In genomic region chr2:233381013-233381995, GRCh38 we compare ENCODE assay signal across 17 cellular contexts. TPM values are rescaled to one million over a fixed set of nuclear protein-coding genes. Genes with fewer than 3 reads are reported as not detected.
A peak's percentile ranks its signal among the peaks of the same experiment; 100 is the strongest.
DNase-seq lines count a peak whose midpoint lies in the region; ATAC-seq and TF ChIP-seq lines count a peak whose summit lies in the region.
"Had no signal": no experiment of that assay in that cellular context is flagged by ENCODE, and none has a peak within 500 bp of the region (broad histone marks: within the 10 kb centered on the region; RNA-seq: fewer than 3 reads in every experiment).

No MANE protein-coding gene starts in this region.

- POLR2A ChIA-PET in MCF 10A (lab: Yijun Ruan, JAX), result interaction anchor here (1.0 kb wide), 1 partner anchor 8 kb away, joined by 3 read pairs; no protein-coding TSS in a partner anchor

- no peaks in the 10 kb centered on the region for H3K9me3 ChIP-seq in breast epithelium
- no peaks in the 10 kb centered on the region for H3K9me3 ChIP-seq in T-helper 17 cell (ENCODE audit: control insufficient read depth, low read length, poor library complexity, severe bottlenecking)
- H3K9me3 ChIP-seq: thyroid gland had no signal

- no peak for TF ChIP-seq POLR2A in breast epithelium (IDR thresholded peaks at IDR 0.05)

- BruUV-seq in MCF 10A (replicated peaks; lab: Mats Ljungman, UMichigan), result no TSS peak

- no peak for TF ChIP-seq CTCF in MCF 10A (IDR thresholded peaks at IDR 0.05; ENCODE audit: unreplicated experiment)
- no peak for TF ChIP-seq CTCF in breast epithelium (IDR thresholded peaks at IDR 0.05)
- TF ChIP-seq CTCF in foreskin fibroblast (IDR thresholded peaks at IDR 0.05; ENCODE audit: low read depth, low read length), result no peak

- H3K36me3 Mint-ChIP-seq in MCF 10A (ENCODE audit: insufficient read depth, unreplicated experiment) (peaks cover 19% of the 10 kb centered on the region), T-helper 17 cell (ENCODE audit: low read depth) (peaks cover 9% of the 10 kb centered on the region)

- H3K4me1 Mint-ChIP-seq in MCF 10A (ENCODE audit: insufficient read depth, unreplicated experiment), result peaks cover 31% of the 10 kb centered on the region
- peaks cover 57% of the 10 kb centered on the region for H3K4me1 Mint-ChIP-seq in T-helper 17 cell
- H3K4me1 Mint-ChIP-seq in stimulated activated naive CD8-positive, alpha-beta T cell treated with anti-CD3 and anti-CD28 coated beads, Interleukin-15, amount 100 ng/mL, for 72 hours, result peaks cover 83% of the 10 kb centered on the region

- H3K27me3 Mint-ChIP-seq in MCF 10A (ENCODE audit: insufficient read depth, unreplicated experiment), result no peaks in the 10 kb centered on the region
- no peaks in the 10 kb centered on the region for H3K27me3 Mint-ChIP-seq in T-helper 17 cell
- H3K27me3 Mint-ChIP-seq in stimulated activated naive CD8-positive, alpha-beta T cell treated with anti-CD3 and anti-CD28 coated beads, Interleukin-15, amount 100 ng/mL, for 72 hours, result no peaks in the 10 kb centered on the region

- no peaks in the 10 kb centered on the region for H3K4me1 ChIP-seq in breast epithelium

- no peak overlapping the region for H3K4me3 Mint-ChIP-seq in MCF 10A (ENCODE audit: unreplicated experiment)
- no peak overlapping the region for H3K4me3 Mint-ChIP-seq in T-helper 17 cell
- peak overlapping the region in 1 of 2 donors; percentile 30 for H3K4me3 Mint-ChIP-seq in stimulated activated naive CD8-positive, alpha-beta T cell treated with anti-CD3 and anti-CD28 coated beads, Interleukin-15, amount 100 ng/mL, for 72 hours
- H3K4me3 Mint-ChIP-seq: endodermal cell had no signal

- no peak overlapping the region for H3K27ac Mint-ChIP-seq in MCF 10A (ENCODE audit: low read depth, unreplicated experiment)
- H3K27ac Mint-ChIP-seq in T-helper 17 cell, result peak overlapping the region; percentile 65
- peak overlapping the region in 1 of 2 donors; percentile 14 for H3K27ac Mint-ChIP-seq in stimulated activated naive CD8-positive, alpha-beta T cell treated with anti-CD3 and anti-CD28 coated beads, Interleukin-15, amount 100 ng/mL, for 72 hours

- no peak for ATAC-seq in T-helper 17 cell
- ATAC-seq in stimulated activated naive CD8-positive, alpha-beta T cell treated with anti-CD3 and anti-CD28 coated beads, Interleukin-15, amount 100 ng/mL, for 72 hours, result peak; percentile 46

- CTCF ChIA-PET in MCF 10A (lab: Yijun Ruan, JAX), result interaction anchor here (0.5 to 0.7 kb wide), 3 partner anchors 130 to 502 kb away, joined by 3 read pairs; no protein-coding TSS in a partner anchor

- no peaks in the 10 kb centered on the region for H3K36me3 ChIP-seq in breast epithelium
- H3K36me3 ChIP-seq: cardiac muscle cell, thyroid gland had no signal

- no peak overlapping the region for H3K27ac ChIP-seq in breast epithelium
- H3K27ac ChIP-seq: cardiac muscle cell had no signal

- H3K9me3 Mint-ChIP-seq in MCF 10A (ENCODE audit: unreplicated experiment), result no peaks in the 10 kb centered on the region
- no peaks in the 10 kb centered on the region for H3K9me3 Mint-ChIP-seq in stimulated activated naive CD8-positive, alpha-beta T cell treated with anti-CD3 and anti-CD28 coated beads, Interleukin-15, amount 100 ng/mL, for 72 hours
- H3K9me3 Mint-ChIP-seq: endodermal cell had no signal

- intact Hi-C loops in MCF 10A (cut with micrococcal nuclease), result no loop called here
- intact Hi-C loops in breast epithelium (cut with DNase I; ENCODE audit: low total_unique reads), result no loop called here

- DNase-seq in MCF 10A (ENCODE audit: unreplicated experiment) (peak; percentile 18), breast epithelium (ENCODE audit: low spot score in 2 of 2) (no peak), T-helper 17 cell (no peak), foreskin fibroblast (peak; percentile 11 to 25), D341Med (ENCODE audit: low spot score) (no peak), DMS153 (lab: John Stamatoyannopoulos, UW) (no peak), GF-D8 (lab: John Stamatoyannopoulos, UW) (no peak)
- DNase-seq in stimulated activated naive CD8-positive, alpha-beta T cell treated with anti-CD3 and anti-CD28 coated beads, Interleukin-15, amount 100 ng/mL, for 72 hours, result no peak
- DNase-seq: activated CD4-positive, alpha-beta T cell treated with anti-CD3 and anti-CD28 coated beads, Interleukin-2, amount 50 U/mL, for 1 hour; activated gamma-delta T cell treated with Interleukin-2 at 50 U/mL for 16 hours; endodermal cell; KBM-7; NCI-H187 treated with DMSO at 0.1 percent for 48 hours; NCI-H748 treated with DMSO at 0.1 percent for 48 hours; stimulated activated CD4-positive, alpha-beta T cell treated with anti-CD3 and anti-CD28 coated beads, Interleukin-15, amount 100 ng/mL, for 24 hours; thyroid gland had no signal

- H3K4me3 ChIP-seq in breast epithelium, result no peak overlapping the region
- no peak overlapping the region for H3K4me3 ChIP-seq in foreskin fibroblast (ENCODE audit: low read depth in 1 of 2, low read length in 2 of 2)
- H3K4me3 ChIP-seq: cardiac muscle cell, thyroid gland had no signal

- no peaks in the 10 kb centered on the region for H3K27me3 ChIP-seq in breast epithelium
- H3K27me3 ChIP-seq: cardiac muscle cell, thyroid gland had no signal

RNA-seq across cellular contexts. Expression of gene DGKD, which starts 27.0 kb away (rescaled TPM):
- 55.7 and 59.1 TPM in 2 replicates for total RNA-seq in MCF 10A (2022)
- 10 to 100 TPM; 17.1 to 41.3 (median 37.3) TPM for total RNA-seq in breast epithelium
- 100 to 1,000 TPM; 148 to 170 TPM for total RNA-seq in T-helper 17 cell

Comparison
In these comparisons a context has a peak if more than half of its experiments do, and no peak if none do; other contexts are left out.
1. DNase-seq: peak in MCF 10A (single experiment) and foreskin fibroblast (2 of 2); none in breast epithelium (0 of 2), T-helper 17 cell (0 of 3), stimulated activated naive CD8-positive, alpha-beta T cell treated with anti-CD3 and anti-CD28 coated beads, Interleukin-15, amount 100 ng/mL, for 72 hours (0 of 2), D341Med (single experiment), DMS153 (single experiment) and GF-D8 (single experiment).